In the genomic region with DNA sequence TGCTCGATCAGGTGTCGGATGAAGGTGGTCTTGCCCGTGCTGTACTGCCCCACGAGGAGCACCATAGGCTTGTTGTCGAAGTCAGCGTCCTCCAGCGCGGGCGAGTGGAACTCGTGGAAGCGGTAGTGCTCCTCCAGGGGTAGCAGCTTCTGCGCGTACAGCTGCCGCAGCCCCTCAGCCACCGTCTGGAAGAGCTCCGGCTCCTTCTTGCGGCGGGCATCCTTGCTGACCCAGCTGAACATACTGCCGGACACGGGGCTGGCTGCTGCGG, we compare ENCODE assay signal across 1 cellular context.
TF ChIP-seq lines count a peak whose summit lies in the region.

No MANE protein-coding gene starts in this region.

TF ChIP-seq in HepG2, 621 proteins besides CTCF, POLR2A, EP300 and RAD21 (continued from another document and continues in another):
- TF ChIP-seq, protein P1, sequence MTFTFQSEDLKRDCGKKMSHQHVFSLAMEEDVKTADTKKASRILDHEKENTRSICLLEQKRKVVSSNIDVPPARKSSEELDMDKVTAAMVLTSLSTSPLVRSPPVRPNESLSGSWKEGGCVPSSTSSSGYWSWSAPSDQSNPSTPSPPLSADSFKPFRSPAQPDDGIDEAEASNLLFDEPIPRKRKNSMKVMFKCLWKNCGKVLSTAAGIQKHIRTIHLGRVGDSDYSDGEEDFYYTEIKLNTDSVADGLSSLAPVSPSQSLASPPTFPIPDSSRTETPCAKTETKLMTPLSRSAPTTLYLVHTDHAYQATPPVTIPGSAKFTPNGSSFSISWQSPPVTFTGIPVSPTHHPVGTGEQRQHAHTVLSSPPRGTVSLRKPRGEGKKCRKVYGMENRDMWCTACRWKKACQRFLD (CRISPR knock-in tag; IDR thresholded peaks at IDR 0.05; ENCODE audit: borderline replicate concordance), result no peak
- TF ChIP-seq, protein P2, sequence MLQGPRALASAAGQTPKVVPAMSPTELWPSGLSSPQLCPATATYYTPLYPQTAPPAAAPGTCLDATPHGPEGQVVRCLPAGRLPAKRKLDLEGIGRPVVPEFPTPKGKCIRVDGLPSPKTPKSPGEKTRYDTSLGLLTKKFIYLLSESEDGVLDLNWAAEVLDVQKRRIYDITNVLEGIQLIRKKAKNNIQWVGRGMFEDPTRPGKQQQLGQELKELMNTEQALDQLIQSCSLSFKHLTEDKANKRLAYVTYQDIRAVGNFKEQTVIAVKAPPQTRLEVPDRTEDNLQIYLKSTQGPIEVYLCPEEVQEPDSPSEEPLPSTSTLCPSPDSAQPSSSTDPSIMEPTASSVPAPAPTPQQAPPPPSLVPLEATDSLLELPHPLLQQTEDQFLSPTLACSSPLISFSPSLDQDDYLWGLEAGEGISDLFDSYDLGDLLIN (CRISPR knock-in tag; IDR thresholded peaks at IDR 0.05; ENCODE audit: borderline replicate concordance), result no peak
- peak; percentile 35 for TF ChIP-seq SALL1 (CRISPR knock-in tag; IDR thresholded peaks at IDR 0.05)
- no peak for TF ChIP-seq MATR3 (CRISPR knock-in tag; IDR thresholded peaks at IDR 0.05)
- TF ChIP-seq ZNF780A (CRISPR knock-in tag; IDR thresholded peaks at IDR 0.05), result no peak
- peak; percentile 74; the same call in 1 of the 2 replicates for TF ChIP-seq CCDC6 (CRISPR knock-in tag; IDR thresholded peaks at IDR 0.05)
- TF ChIP-seq, protein P3, sequence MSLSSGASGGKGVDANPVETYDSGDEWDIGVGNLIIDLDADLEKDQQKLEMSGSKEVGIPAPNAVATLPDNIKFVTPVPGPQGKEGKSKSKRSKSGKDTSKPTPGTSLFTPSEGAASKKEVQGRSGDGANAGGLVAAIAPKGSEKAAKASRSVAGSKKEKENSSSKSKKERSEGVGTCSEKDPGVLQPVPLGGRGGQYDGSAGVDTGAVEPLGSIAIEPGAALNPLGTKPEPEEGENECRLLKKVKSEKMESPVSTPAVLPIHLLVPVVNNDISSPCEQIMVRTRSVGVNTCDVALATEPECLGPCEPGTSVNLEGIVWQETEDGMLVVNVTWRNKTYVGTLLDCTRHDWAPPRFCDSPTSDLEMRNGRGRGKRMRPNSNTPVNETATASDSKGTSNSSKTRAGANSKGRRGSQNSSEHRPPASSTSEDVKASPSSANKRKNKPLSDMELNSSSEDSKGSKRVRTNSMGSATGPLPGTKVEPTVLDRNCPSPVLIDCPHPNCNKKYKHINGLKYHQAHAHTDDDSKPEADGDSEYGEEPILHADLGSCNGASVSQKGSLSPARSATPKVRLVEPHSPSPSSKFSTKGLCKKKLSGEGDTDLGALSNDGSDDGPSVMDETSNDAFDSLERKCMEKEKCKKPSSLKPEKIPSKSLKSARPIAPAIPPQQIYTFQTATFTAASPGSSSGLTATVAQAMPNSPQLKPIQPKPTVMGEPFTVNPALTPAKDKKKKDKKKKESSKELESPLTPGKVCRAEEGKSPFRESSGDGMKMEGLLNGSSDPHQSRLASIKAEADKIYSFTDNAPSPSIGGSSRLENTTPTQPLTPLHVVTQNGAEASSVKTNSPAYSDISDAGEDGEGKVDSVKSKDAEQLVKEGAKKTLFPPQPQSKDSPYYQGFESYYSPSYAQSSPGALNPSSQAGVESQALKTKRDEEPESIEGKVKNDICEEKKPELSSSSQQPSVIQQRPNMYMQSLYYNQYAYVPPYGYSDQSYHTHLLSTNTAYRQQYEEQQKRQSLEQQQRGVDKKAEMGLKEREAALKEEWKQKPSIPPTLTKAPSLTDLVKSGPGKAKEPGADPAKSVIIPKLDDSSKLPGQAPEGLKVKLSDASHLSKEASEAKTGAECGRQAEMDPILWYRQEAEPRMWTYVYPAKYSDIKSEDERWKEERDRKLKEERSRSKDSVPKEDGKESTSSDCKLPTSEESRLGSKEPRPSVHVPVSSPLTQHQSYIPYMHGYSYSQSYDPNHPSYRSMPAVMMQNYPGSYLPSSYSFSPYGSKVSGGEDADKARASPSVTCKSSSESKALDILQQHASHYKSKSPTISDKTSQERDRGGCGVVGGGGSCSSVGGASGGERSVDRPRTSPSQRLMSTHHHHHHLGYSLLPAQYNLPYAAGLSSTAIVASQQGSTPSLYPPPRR (CRISPR knock-in tag; IDR thresholded peaks at IDR 0.05; ENCODE audit: borderline replicate concordance), result no peak
- no peak for TF ChIP-seq ZNF746 (CRISPR knock-in tag; IDR thresholded peaks at IDR 0.05)
- peak; percentile 21; the same call in 1 of the 2 replicates for TF ChIP-seq CHCHD3 (CRISPR knock-in tag; IDR thresholded peaks at IDR 0.05)
- no peak for TF ChIP-seq POLR2AphosphoS5 (IDR thresholded peaks at IDR 0.05; ENCODE audit: low read depth, low read length)
- TF ChIP-seq ZC3H13 (CRISPR knock-in tag; IDR thresholded peaks at IDR 0.05), result no peak
- TF ChIP-seq, protein P4, sequence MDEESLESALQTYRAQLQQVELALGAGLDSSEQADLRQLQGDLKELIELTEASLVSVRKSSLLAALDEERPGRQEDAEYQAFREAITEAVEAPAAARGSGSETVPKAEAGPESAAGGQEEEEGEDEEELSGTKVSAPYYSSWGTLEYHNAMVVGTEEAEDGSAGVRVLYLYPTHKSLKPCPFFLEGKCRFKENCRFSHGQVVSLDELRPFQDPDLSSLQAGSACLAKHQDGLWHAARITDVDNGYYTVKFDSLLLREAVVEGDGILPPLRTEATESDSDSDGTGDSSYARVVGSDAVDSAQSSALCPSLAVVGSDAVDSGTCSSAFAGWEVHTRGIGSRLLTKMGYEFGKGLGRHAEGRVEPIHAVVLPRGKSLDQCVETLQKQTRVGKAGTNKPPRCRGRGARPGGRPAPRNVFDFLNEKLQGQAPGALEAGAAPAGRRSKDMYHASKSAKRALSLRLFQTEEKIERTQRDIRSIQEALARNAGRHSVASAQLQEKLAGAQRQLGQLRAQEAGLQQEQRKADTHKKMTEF (CRISPR knock-in tag; IDR thresholded peaks at IDR 0.05), result no peak
- TF ChIP-seq PHF8 (CRISPR knock-in tag; IDR thresholded peaks at IDR 0.05), result peak; percentile 62; the same call in 1 of the 2 replicates
- TF ChIP-seq ZNF558 (CRISPR knock-in tag; IDR thresholded peaks at IDR 0.05; ENCODE audit: borderline replicate concordance), result no peak
- TF ChIP-seq NFE2 (CRISPR knock-in tag; IDR thresholded peaks at IDR 0.05), result no peak
- 0 out of 2 replicates have a peak, but pooled peaks have one; percentile 46 for TF ChIP-seq NFE2L1 (CRISPR knock-in tag; IDR thresholded peaks at IDR 0.05; ENCODE audit: borderline replicate concordance)
- no peak for TF ChIP-seq HOXA5 (CRISPR knock-in tag; IDR thresholded peaks at IDR 0.05)
- 0 out of 2 replicates have a peak, but pooled peaks have one; percentile 55 for TF ChIP-seq ZNF230 (CRISPR knock-in tag; IDR thresholded peaks at IDR 0.05)
- TF ChIP-seq ZNF562 (CRISPR knock-in tag; IDR thresholded peaks at IDR 0.05; ENCODE audit: borderline replicate concordance), result no peak
- TF ChIP-seq, protein P5, sequence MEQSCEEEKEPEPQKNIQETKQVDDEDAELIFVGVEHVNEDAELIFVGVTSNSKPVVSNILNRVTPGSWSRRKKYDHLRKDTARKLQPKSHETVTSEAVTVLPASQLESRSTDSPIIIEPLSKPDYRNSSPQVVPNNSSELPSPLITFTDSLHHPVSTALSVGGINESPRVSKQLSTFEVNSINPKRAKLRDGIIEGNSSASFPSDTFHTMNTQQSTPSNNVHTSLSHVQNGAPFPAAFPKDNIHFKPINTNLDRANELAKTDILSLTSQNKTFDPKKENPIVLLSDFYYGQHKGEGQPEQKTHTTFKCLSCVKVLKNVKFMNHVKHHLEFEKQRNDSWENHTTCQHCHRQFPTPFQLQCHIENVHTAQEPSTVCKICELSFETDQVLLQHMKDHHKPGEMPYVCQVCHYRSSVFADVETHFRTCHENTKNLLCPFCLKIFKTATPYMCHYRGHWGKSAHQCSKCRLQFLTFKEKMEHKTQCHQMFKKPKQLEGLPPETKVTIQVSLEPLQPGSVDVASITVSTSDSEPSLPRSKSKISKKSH (CRISPR knock-in tag; IDR thresholded peaks at IDR 0.05; ENCODE audit: borderline replicate concordance), result peak; percentile 90
- TF ChIP-seq SAP130 (CRISPR knock-in tag; IDR thresholded peaks at IDR 0.05; ENCODE audit: low read depth), result no peak
- no peak for TF ChIP-seq ARID2 (CRISPR knock-in tag; IDR thresholded peaks at IDR 0.05; ENCODE audit: borderline replicate concordance)
- no peak for TF ChIP-seq TSC22D2 (CRISPR knock-in tag; IDR thresholded peaks at IDR 0.05; ENCODE audit: borderline replicate concordance)
- no peak for TF ChIP-seq U2AF1 (optimal IDR thresholded peaks at IDR 0.05; ENCODE audit: low read depth, low read length)
- no peak; the same call in none of the 2 replicates for TF ChIP-seq ZNF761 (CRISPR knock-in tag; conservative IDR thresholded peaks at IDR 0.05)
- peak; percentile 47; the same call in 1 of the 2 replicates for TF ChIP-seq ZNF616 (CRISPR knock-in tag; IDR thresholded peaks at IDR 0.05; ENCODE audit: low read depth)
- TF ChIP-seq, protein P6, sequence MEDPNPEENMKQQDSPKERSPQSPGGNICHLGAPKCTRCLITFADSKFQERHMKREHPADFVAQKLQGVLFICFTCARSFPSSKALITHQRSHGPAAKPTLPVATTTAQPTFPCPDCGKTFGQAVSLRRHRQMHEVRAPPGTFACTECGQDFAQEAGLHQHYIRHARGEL (CRISPR knock-in tag; IDR thresholded peaks at IDR 0.05), result no peak
- no peak for TF ChIP-seq NFKB2 (CRISPR knock-in tag; IDR thresholded peaks at IDR 0.05; ENCODE audit: borderline replicate concordance)
- TF ChIP-seq ZNF282 (IDR thresholded peaks at IDR 0.05; ENCODE audit: partially characterized antibody), result no peak
- no peak for TF ChIP-seq ZNF207 (IDR thresholded peaks at IDR 0.05; ENCODE audit: borderline replicate concordance)
- TF ChIP-seq, protein P7, sequence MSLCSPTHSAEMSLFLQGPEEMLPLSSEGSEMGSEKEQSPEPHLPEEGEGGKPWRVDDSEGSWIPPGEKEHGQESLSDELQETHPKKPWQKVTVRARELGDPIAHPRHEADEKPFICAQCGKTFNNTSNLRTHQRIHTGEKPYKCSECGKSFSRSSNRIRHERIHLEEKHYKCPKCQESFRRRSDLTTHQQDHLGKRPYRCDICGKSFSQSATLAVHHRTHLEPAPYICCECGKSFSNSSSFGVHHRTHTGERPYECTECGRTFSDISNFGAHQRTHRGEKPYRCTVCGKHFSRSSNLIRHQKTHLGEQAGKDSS (CRISPR knock-in tag; IDR thresholded peaks at IDR 0.05; ENCODE audit: borderline replicate concordance, low read depth), result peak; percentile 81
- TF ChIP-seq ZMYM4 (CRISPR knock-in tag; IDR thresholded peaks at IDR 0.05), result 0 out of 2 replicates have a peak, but pooled peaks have one; percentile 12
- TF ChIP-seq KAT2B (IDR thresholded peaks at IDR 0.05; ENCODE audit: borderline replicate concordance, low read depth, low read length), result no peak
- TF ChIP-seq TCF12 (IDR thresholded peaks at IDR 0.05), result no peak
- TF ChIP-seq TCF12 (CRISPR knock-in tag; IDR thresholded peaks at IDR 0.05), result 0 out of 2 replicates have a peak, but pooled peaks have one; percentile 17
- TF ChIP-seq, protein P8, sequence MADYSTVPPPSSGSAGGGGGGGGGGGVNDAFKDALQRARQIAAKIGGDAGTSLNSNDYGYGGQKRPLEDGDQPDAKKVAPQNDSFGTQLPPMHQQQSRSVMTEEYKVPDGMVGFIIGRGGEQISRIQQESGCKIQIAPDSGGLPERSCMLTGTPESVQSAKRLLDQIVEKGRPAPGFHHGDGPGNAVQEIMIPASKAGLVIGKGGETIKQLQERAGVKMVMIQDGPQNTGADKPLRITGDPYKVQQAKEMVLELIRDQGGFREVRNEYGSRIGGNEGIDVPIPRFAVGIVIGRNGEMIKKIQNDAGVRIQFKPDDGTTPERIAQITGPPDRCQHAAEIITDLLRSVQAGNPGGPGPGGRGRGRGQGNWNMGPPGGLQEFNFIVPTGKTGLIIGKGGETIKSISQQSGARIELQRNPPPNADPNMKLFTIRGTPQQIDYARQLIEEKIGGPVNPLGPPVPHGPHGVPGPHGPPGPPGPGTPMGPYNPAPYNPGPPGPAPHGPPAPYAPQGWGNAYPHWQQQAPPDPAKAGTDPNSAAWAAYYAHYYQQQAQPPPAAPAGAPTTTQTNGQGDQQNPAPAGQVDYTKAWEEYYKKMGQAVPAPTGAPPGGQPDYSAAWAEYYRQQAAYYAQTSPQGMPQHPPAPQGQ (CRISPR knock-in tag; IDR thresholded peaks at IDR 0.05; ENCODE audit: borderline replicate concordance), result 0 out of 2 replicates have a peak, but pooled peaks have one; percentile 25
- no peak for TF ChIP-seq HIVEP1 (CRISPR knock-in tag; IDR thresholded peaks at IDR 0.05)
- TF ChIP-seq JUN (CRISPR knock-in tag; IDR thresholded peaks at IDR 0.05), result no peak
- TF ChIP-seq, protein P9, sequence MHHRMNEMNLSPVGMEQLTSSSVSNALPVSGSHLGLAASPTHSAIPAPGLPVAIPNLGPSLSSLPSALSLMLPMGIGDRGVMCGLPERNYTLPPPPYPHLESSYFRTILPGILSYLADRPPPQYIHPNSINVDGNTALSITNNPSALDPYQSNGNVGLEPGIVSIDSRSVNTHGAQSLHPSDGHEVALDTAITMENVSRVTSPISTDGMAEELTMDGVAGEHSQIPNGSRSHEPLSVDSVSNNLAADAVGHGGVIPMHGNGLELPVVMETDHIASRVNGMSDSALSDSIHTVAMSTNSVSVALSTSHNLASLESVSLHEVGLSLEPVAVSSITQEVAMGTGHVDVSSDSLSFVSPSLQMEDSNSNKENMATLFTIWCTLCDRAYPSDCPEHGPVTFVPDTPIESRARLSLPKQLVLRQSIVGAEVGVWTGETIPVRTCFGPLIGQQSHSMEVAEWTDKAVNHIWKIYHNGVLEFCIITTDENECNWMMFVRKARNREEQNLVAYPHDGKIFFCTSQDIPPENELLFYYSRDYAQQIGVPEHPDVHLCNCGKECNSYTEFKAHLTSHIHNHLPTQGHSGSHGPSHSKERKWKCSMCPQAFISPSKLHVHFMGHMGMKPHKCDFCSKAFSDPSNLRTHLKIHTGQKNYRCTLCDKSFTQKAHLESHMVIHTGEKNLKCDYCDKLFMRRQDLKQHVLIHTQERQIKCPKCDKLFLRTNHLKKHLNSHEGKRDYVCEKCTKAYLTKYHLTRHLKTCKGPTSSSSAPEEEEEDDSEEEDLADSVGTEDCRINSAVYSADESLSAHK (CRISPR knock-in tag; IDR thresholded peaks at IDR 0.05; ENCODE audit: borderline replicate concordance), result no peak
- TF ChIP-seq, protein P10, sequence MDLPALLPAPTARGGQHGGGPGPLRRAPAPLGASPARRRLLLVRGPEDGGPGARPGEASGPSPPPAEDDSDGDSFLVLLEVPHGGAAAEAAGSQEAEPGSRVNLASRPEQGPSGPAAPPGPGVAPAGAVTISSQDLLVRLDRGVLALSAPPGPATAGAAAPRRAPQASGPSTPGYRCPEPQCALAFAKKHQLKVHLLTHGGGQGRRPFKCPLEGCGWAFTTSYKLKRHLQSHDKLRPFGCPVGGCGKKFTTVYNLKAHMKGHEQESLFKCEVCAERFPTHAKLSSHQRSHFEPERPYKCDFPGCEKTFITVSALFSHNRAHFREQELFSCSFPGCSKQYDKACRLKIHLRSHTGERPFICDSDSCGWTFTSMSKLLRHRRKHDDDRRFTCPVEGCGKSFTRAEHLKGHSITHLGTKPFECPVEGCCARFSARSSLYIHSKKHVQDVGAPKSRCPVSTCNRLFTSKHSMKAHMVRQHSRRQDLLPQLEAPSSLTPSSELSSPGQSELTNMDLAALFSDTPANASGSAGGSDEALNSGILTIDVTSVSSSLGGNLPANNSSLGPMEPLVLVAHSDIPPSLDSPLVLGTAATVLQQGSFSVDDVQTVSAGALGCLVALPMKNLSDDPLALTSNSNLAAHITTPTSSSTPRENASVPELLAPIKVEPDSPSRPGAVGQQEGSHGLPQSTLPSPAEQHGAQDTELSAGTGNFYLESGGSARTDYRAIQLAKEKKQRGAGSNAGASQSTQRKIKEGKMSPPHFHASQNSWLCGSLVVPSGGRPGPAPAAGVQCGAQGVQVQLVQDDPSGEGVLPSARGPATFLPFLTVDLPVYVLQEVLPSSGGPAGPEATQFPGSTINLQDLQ (CRISPR knock-in tag; IDR thresholded peaks at IDR 0.05), result peak; percentile 36; the same call in 1 of the 2 replicates
- TF ChIP-seq ZNF235 (CRISPR knock-in tag; IDR thresholded peaks at IDR 0.05; ENCODE audit: borderline replicate concordance), result no peak
- 0 out of 2 replicates have a peak, but pooled peaks have one; percentile 40 for TF ChIP-seq ZNF570 (CRISPR knock-in tag; IDR thresholded peaks at IDR 0.05; ENCODE audit: borderline replicate concordance)
- no peak for TF ChIP-seq ZNF124 (CRISPR knock-in tag; IDR thresholded peaks at IDR 0.05)
- TF ChIP-seq MEIS2 (CRISPR knock-in tag; IDR thresholded peaks at IDR 0.05), result no peak
- no peak for TF ChIP-seq ZNF121 (CRISPR knock-in tag; IDR thresholded peaks at IDR 0.05)
